ENCODE assay signal across 8 cellular contexts in genomic region chr5:132498152-132498551, GRCh38. TPM values are rescaled to one million over a fixed set of nuclear protein-coding genes. Genes with fewer than 3 reads are reported as not detected.
A peak's percentile ranks its signal among the peaks of the same experiment; 100 is the strongest.
DNase-seq lines count a peak whose midpoint lies in the region; ATAC-seq and TF ChIP-seq lines count a peak whose summit lies in the region.

No MANE protein-coding gene starts in this region.

- H3K9me3 ChIP-seq in RWPE2 (ENCODE audit: severe bottlenecking): no peaks in the 10 kb centered on the region
- no peaks in the 10 kb centered on the region for H3K9me3 ChIP-seq in fibroblast of lung (ENCODE audit: control insufficient read depth, insufficient read depth, low read depth, low read length)
- H3K9me3 ChIP-seq in psoas muscle: no peaks in the 10 kb centered on the region

- peak overlapping the region; percentile 82 for H3K27ac ChIP-seq in RWPE2 (ENCODE audit: poor library complexity, severe bottlenecking)
- H3K27ac ChIP-seq in fibroblast of lung (ENCODE audit: insufficient read depth, low read length): peak overlapping the region; percentile 93
- peak overlapping the region; percentile 77 for H3K27ac ChIP-seq in psoas muscle

- H3K27me3 ChIP-seq in RWPE2 (ENCODE audit: insufficient read depth, poor library complexity, severe bottlenecking): no peaks in the 10 kb centered on the region
- no peaks in the 10 kb centered on the region for H3K27me3 ChIP-seq in fibroblast of lung (ENCODE audit: control insufficient read depth, insufficient read depth, low read length)
- no peaks in the 10 kb centered on the region for H3K27me3 ChIP-seq in psoas muscle (ENCODE audit: insufficient read depth in 3 of 3, low read length in 2 of 3)

- no peaks in the 10 kb centered on the region for H4K20me1 ChIP-seq in fibroblast of lung (ENCODE audit: control insufficient read depth, extremely low read depth, insufficient read depth, low read length)

- WGBS in psoas muscle, 3 donors: 50 to 74% (median 59%) methylated on average over 3 of the region's 3 CpGs

- H3K4me3 ChIP-seq in RWPE2 (ENCODE audit: severe bottlenecking): no peak overlapping the region
- no peak overlapping the region for H3K4me3 ChIP-seq in fibroblast of lung (replicated peaks in 1 of 4; ENCODE audit: control extremely low read depth in 1 of 4, insufficient read depth in 1 of 4, low read depth in 3 of 4, low read length in 4 of 4)
- H3K4me3 ChIP-seq in psoas muscle: no peak overlapping the region

- no peak overlapping the region for H2AFZ ChIP-seq in fibroblast of lung (ENCODE audit: low read length)

- peak overlapping the region; percentile 95 for H3K4me2 ChIP-seq in fibroblast of lung (ENCODE audit: extremely low read depth, insufficient read depth, low read length)

- H3K9ac ChIP-seq in fibroblast of lung (ENCODE audit: insufficient read depth, low read length): peak overlapping the region; percentile 3

- H3K79me2 ChIP-seq in fibroblast of lung (ENCODE audit: control insufficient read depth, insufficient read depth, low read length): no peaks in the 10 kb centered on the region

- no peak for TF ChIP-seq CTCF in RWPE2 (IDR thresholded peaks at IDR 0.05; ENCODE audit: poor library complexity, severe bottlenecking)
- no peak for TF ChIP-seq CTCF in fibroblast of lung (conservative IDR thresholded peaks at IDR 0.05 in 1 of 2, IDR thresholded peaks at IDR 0.05 in 1 of 2; ENCODE audit: low read depth in 1 of 2, low read length in 2 of 2)
- no peak for TF ChIP-seq CTCF in psoas muscle (IDR thresholded peaks at IDR 0.05)

- ATAC-seq in RWPE2 (ENCODE audit: low read depth) (peak; percentile 1; the same call in 1 of the 3 replicates), psoas muscle (peak; percentile 26 to 72 (median 48)), HG03342 (IDR thresholded peaks at IDR 0.05; ENCODE audit: unreplicated experiment) (no peak), HG03196 (IDR thresholded peaks at IDR 0.05; ENCODE audit: unreplicated experiment) (no peak), GM18909 (IDR thresholded peaks at IDR 0.05; ENCODE audit: poor library complexity, unreplicated experiment) (no peak)

- intact Hi-C loops in psoas muscle (cut with DNase I): no loop called here

- DNase-seq in EH (ENCODE audit: low read depth) (peak; percentile 66), RWPE2 (ENCODE audit: low spot score) (peak; percentile 84), fibroblast of lung (ENCODE audit: low read depth in 2 of 2) (peak in 1 of 2 donors; percentile 40), psoas muscle (peak; percentile 57 to 69), GF-D8 (lab: John Stamatoyannopoulos, UW) (no peak)

- H3K4me1 ChIP-seq in RWPE2 (ENCODE audit: insufficient read depth, poor library complexity, severe bottlenecking) (peaks cover 25% of the 10 kb centered on the region), fibroblast of lung (ENCODE audit: control insufficient read depth, extremely low read depth, insufficient read depth, low read length) (peaks cover 46% of the 10 kb centered on the region), psoas muscle (peaks cover 31% of the 10 kb centered on the region)

- H3K36me3 ChIP-seq in RWPE2 (ENCODE audit: low read depth) (no peaks in the 10 kb centered on the region), fibroblast of lung (ENCODE audit: control insufficient read depth, insufficient read depth, low read length) (no peaks in the 10 kb centered on the region), psoas muscle (ENCODE audit: insufficient read depth in 1 of 2, low read depth in 1 of 2) (no peaks in the 10 kb centered on the region)

RNA-seq across cellular contexts. Expression of gene IRF1, which starts 7.6 kb away (rescaled TPM):
- total RNA-seq in fibroblast of lung (22.1 and 34.7 TPM in 2 replicates), psoas muscle (10 to 100 TPM in 3 of 4 donors, 1 to 10 TPM in 1; 5.5 to 18.8 (median 13.7) TPM)
- polyA plus RNA-seq in fibroblast of lung (36.8 and 37.6 TPM in 2 replicates), psoas muscle (10 to 100 TPM in 1 of 3 donors, 1 to 10 TPM in 2; 4.7 to 11.8 (median 4.9) TPM)
- 32.1 and 37.0 TPM in 2 replicates for polyA plus RNA-seq in fibroblast of lung (2012)
- 45.2 and 81.5 TPM in 2 replicates for polyA minus RNA-seq in fibroblast of lung (ENCODE audit: low replicate concordance)

RNA-seq across cellular contexts. Expression of gene IL5, which starts 45.2 kb away (rescaled TPM):
- total RNA-seq in fibroblast of lung (not detected in 2 replicates), psoas muscle (not detected)
- polyA plus RNA-seq in fibroblast of lung (not detected in 2 replicates), psoas muscle (not detected)
- not detected in 2 replicates for polyA plus RNA-seq in fibroblast of lung (2012)
- not detected in 2 replicates for polyA minus RNA-seq in fibroblast of lung (ENCODE audit: low replicate concordance)

RNA-seq across cellular contexts. Expression of gene RAD50, which starts 58.6 kb away (rescaled TPM):
- total RNA-seq in fibroblast of lung (34.7 and 35.7 TPM in 2 replicates), psoas muscle (10 to 100 TPM; 28.5 to 35.9 (median 30.1) TPM)
- polyA plus RNA-seq in fibroblast of lung (21.5 and 23.1 TPM in 2 replicates), psoas muscle (10 to 100 TPM in 1 of 3 donors, 1 to 10 TPM in 2; 6.8 to 22.1 (median 9.9) TPM)
- 20.6 and 22.2 TPM in 2 replicates for polyA plus RNA-seq in fibroblast of lung (2012)
- polyA minus RNA-seq in fibroblast of lung (ENCODE audit: low replicate concordance): 2.8 and 17.0 TPM in 2 replicates

Comparison
In these comparisons a context has a peak if more than half of its experiments do, and no peak if none do; other contexts are left out.
1. ATAC-seq: peak in RWPE2 (single experiment) and psoas muscle (4 of 4); none in HG03342 (single experiment), HG03196 (single experiment) and GM18909 (single experiment).
2. Peak in every context shown above with its lines, with median percentiles within 50 percentile points of each other: H3K27ac ChIP-seq.